20 cellular contexts compared by ENCODE assay signal in the genomic region with DNA sequence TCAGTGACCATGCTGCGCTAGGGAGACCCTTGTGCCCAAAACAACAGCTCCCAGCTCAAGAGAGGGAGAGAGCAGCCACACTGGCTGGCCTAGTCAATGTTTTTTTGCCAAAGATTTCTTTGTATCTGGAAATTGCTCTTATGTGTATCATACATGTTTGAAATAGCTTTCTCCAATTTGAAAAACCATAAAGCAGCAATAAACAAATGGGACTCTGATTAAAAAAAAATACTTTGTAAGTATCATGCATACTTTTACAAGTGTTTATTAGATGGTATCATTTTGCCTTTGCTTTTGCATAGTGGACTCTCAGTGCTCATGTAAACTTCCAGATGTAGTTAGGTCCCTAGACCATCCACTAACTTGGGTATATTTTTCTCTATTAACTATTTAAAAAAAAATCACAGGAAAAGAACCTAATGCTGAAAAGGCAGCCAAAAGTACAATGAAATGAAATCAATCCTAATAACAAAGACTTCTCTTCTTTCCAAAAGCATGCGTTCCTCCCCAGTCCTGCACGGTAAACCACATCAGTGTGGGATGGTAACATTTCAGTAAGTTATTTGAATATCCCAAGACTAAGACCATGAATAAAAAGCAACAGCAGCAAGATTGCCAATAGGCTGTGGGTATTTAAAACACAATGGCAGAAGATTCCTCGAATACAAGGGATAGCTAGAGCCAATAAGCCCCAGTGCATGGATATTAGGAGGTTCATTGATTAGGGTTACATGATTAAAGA.
A peak's percentile ranks its signal among the peaks of the same experiment; 100 is the strongest.
DNase-seq lines count a peak whose midpoint lies in the region; ATAC-seq and TF ChIP-seq lines count a peak whose summit lies in the region.
"Had no signal": no experiment of that assay in that cellular context is flagged by ENCODE, and none has a peak within 500 bp of the region (broad histone marks: within the 10 kb centered on the region; RNA-seq: fewer than 3 reads in every experiment).

No MANE protein-coding gene starts in this region.

- H3K4me1 ChIP-seq in GM23338 (ENCODE audit: insufficient read depth) (peaks cover 19% of the 10 kb centered on the region), adipocyte (ENCODE audit: control insufficient read depth, insufficient read depth, low read length) (peaks cover 56% of the 10 kb centered on the region), skeletal muscle satellite cell (ENCODE audit: control insufficient read depth, insufficient read depth, low read length) (peaks cover 81% of the 10 kb centered on the region)

- no peaks in the 10 kb centered on the region for H3K36me3 Mint-ChIP-seq in GM23338 (ENCODE audit: low read depth)
- H3K36me3 Mint-ChIP-seq: CD14-positive monocyte had no signal

- no peaks in the 10 kb centered on the region for H3K79me2 ChIP-seq in GM23338 (replicated peaks; ENCODE audit: insufficient read depth)

- TF ChIP-seq CTCF in GM23338 (conservative IDR thresholded peaks at IDR 0.05; ENCODE audit: low read depth in 2 of 2), result no peak

- no peaks in the 10 kb centered on the region for H4K20me1 ChIP-seq in GM23338 (replicated peaks; ENCODE audit: insufficient read depth)

- H3K9me3 ChIP-seq in adipocyte (ENCODE audit: control insufficient read depth, low read length) (no peaks in the 10 kb centered on the region), skeletal muscle satellite cell (replicated peaks; ENCODE audit: low read length) (no peaks in the 10 kb centered on the region)
- H3K9me3 ChIP-seq: HAP-1 had no signal

- H3K4me2 ChIP-seq in GM23338, result peak overlapping the region; percentile 2; the same call in 1 of the 2 replicates
- H3K4me2 ChIP-seq in skeletal muscle satellite cell (ENCODE audit: low read length), result peak overlapping the region; percentile 34

- no peaks in the 10 kb centered on the region for H3F3A ChIP-seq in GM23338 (replicated peaks; ENCODE audit: low read depth)

- H2AFZ ChIP-seq in GM23338, result no peak overlapping the region

- no peak overlapping the region for H3K27ac Mint-ChIP-seq in GM23338
- H3K27ac Mint-ChIP-seq: CD14-positive monocyte had no signal

- H3K36me3 ChIP-seq in GM23338 (ENCODE audit: insufficient read depth) (no peaks in the 10 kb centered on the region), adipocyte (ENCODE audit: control insufficient read depth, insufficient read depth, low read length, severe bottlenecking) (no peaks in the 10 kb centered on the region), skeletal muscle satellite cell (ENCODE audit: insufficient read depth, low read length) (no peaks in the 10 kb centered on the region)
- H3K36me3 ChIP-seq: HAP-1 had no signal

- DNase-seq in GM23338 (ENCODE audit: low spot score) (no peak), adipocyte (ENCODE audit: low read depth) (peak; percentile 39), fibroblast of peridontal ligament (ENCODE audit: extremely low read depth) (peak; percentile 72), NCI-H2171 (lab: John Stamatoyannopoulos, UW) (no peak), NAMALWA (ENCODE audit: low spot score) (no peak), HuH-7 (ENCODE audit: low spot score) (no peak), HT-29 (ENCODE audit: low spot score) (no peak)
- DNase-seq: AML-193, DND-41, GDM1, KG1, MV-4-11, NCI-H1417, NCI-H1930, NCI-H526 had no signal

- H3K9ac ChIP-seq in adipocyte (ENCODE audit: low read length), result peak overlapping the region; percentile 40
- H3K9ac ChIP-seq in skeletal muscle satellite cell (ENCODE audit: low read depth, low read length), result peak overlapping the region; percentile 70

- ATAC-seq in GM23338, result no peak
- ATAC-seq: PC-3 had no signal

- H3K9me2 ChIP-seq in GM23338 (ENCODE audit: insufficient read depth), result peaks cover 8% of the 10 kb centered on the region; the same call in 1 of the 2 replicates

- no peak overlapping the region for H3K27ac ChIP-seq in GM23338 (ENCODE audit: low read depth)
- H3K27ac ChIP-seq: RWPE1 had no signal

- H3K4me1 Mint-ChIP-seq in GM23338, result peaks cover 18% of the 10 kb centered on the region; the same call in 2 of the 3 replicates
- H3K4me1 Mint-ChIP-seq: CD14-positive monocyte had no signal

- no peaks in the 10 kb centered on the region for H3K9me3 Mint-ChIP-seq in GM23338

- H3K27me3 ChIP-seq in GM23338 (ENCODE audit: insufficient read depth), result no peaks in the 10 kb centered on the region
- H3K27me3 ChIP-seq in adipocyte (replicated peaks; ENCODE audit: control insufficient read depth, insufficient read depth, low read length), result no peaks in the 10 kb centered on the region
- H3K27me3 ChIP-seq in skeletal muscle satellite cell (ENCODE audit: control insufficient read depth, insufficient read depth, low read length), result no peaks in the 10 kb centered on the region

- H3K27me3 Mint-ChIP-seq in GM23338 (ENCODE audit: insufficient read depth, low read depth, poor library complexity), result no peaks in the 10 kb centered on the region

- H3K4me3 Mint-ChIP-seq in GM23338, result no peak overlapping the region
- H3K4me3 Mint-ChIP-seq: CD14-positive monocyte had no signal

- H3K4me3 ChIP-seq in GM23338 (no peak overlapping the region), adipocyte (ENCODE audit: low read length) (peak overlapping the region; percentile 17), skeletal muscle satellite cell (ENCODE audit: low read length) (no peak overlapping the region)
- H3K4me3 ChIP-seq: HAP-1 had no signal

TF ChIP-seq in GM23338, 12 proteins besides CTCF, POLR2A, EP300 and RAD21 (continues in another document):
- no peak for TF ChIP-seq ZNF331 (CRISPR knock-in tag; IDR thresholded peaks at IDR 0.05; ENCODE audit: low read depth)
- TF ChIP-seq EZH2phosphoT487 (IDR thresholded peaks at IDR 0.05; ENCODE audit: unreplicated experiment), result no peak
- no peak for TF ChIP-seq CREB1 (CRISPR knock-in tag; IDR thresholded peaks at IDR 0.05; ENCODE audit: low read depth)
- TF ChIP-seq NANOG (IDR thresholded peaks at IDR 0.05; ENCODE audit: borderline replicate concordance), result no peak
- no peak for TF ChIP-seq ZNF114 (CRISPR knock-in tag; IDR thresholded peaks at IDR 0.05)
- TF ChIP-seq, protein P1, sequence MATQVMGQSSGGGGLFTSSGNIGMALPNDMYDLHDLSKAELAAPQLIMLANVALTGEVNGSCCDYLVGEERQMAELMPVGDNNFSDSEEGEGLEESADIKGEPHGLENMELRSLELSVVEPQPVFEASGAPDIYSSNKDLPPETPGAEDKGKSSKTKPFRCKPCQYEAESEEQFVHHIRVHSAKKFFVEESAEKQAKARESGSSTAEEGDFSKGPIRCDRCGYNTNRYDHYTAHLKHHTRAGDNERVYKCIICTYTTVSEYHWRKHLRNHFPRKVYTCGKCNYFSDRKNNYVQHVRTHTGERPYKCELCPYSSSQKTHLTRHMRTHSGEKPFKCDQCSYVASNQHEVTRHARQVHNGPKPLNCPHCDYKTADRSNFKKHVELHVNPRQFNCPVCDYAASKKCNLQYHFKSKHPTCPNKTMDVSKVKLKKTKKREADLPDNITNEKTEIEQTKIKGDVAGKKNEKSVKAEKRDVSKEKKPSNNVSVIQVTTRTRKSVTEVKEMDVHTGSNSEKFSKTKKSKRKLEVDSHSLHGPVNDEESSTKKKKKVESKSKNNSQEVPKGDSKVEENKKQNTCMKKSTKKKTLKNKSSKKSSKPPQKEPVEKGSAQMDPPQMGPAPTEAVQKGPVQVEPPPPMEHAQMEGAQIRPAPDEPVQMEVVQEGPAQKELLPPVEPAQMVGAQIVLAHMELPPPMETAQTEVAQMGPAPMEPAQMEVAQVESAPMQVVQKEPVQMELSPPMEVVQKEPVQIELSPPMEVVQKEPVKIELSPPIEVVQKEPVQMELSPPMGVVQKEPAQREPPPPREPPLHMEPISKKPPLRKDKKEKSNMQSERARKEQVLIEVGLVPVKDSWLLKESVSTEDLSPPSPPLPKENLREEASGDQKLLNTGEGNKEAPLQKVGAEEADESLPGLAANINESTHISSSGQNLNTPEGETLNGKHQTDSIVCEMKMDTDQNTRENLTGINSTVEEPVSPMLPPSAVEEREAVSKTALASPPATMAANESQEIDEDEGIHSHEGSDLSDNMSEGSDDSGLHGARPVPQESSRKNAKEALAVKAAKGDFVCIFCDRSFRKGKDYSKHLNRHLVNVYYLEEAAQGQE (IDR thresholded peaks at IDR 0.05; ENCODE audit: unreplicated experiment), result no peak
- no peak for TF ChIP-seq EZH2 (IDR thresholded peaks at IDR 0.05; ENCODE audit: low read depth, unreplicated experiment)
- TF ChIP-seq POLR2AphosphoS5 (IDR thresholded peaks at IDR 0.05; ENCODE audit: low read depth), result no peak
- no peak for TF ChIP-seq JUNB (IDR thresholded peaks at IDR 0.05; ENCODE audit: unreplicated experiment)
- TF ChIP-seq, protein P2, sequence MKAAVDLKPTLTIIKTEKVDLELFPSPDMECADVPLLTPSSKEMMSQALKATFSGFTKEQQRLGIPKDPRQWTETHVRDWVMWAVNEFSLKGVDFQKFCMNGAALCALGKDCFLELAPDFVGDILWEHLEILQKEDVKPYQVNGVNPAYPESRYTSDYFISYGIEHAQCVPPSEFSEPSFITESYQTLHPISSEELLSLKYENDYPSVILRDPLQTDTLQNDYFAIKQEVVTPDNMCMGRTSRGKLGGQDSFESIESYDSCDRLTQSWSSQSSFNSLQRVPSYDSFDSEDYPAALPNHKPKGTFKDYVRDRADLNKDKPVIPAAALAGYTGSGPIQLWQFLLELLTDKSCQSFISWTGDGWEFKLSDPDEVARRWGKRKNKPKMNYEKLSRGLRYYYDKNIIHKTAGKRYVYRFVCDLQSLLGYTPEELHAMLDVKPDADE (IDR thresholded peaks at IDR 0.05), result no peak
- TF ChIP-seq STAT1 (IDR thresholded peaks at IDR 0.05; ENCODE audit: unreplicated experiment), result no peak

Comparison
In these comparisons a context has a peak if more than half of its experiments do, and no peak if none do; other contexts are left out.
1. DNase-seq: peak in adipocyte (single experiment) and fibroblast of peridontal ligament (single experiment); none in GM23338 (single experiment), NCI-H2171 (single experiment), NAMALWA (single experiment), HuH-7 (single experiment) and HT-29 (single experiment).